ENCODE assay signal across 21 cellular contexts in genomic region chr5:53694520-53695022, GRCh38.
DNase-seq lines count a peak whose midpoint lies in the region; ATAC-seq and TF ChIP-seq lines count a peak whose summit lies in the region.
"Had no signal": no experiment of that assay in that cellular context is flagged by ENCODE, and none has a peak within 500 bp of the region (broad histone marks: within the 10 kb centered on the region; RNA-seq: fewer than 3 reads in every experiment).

No MANE protein-coding gene starts in this region.

- peaks cover 14% of the 10 kb centered on the region; the same call in 1 of the 2 replicates for H3K9me3 ChIP-seq in Karpas-422 (ENCODE audit: low read length)
- peaks cover 57% of the 10 kb centered on the region for H3K9me3 ChIP-seq in endodermal cell (ENCODE audit: control insufficient read depth, low read length)
- H3K9me3 ChIP-seq: Caco-2 had no signal

- H3K79me2 ChIP-seq in GM23338 (replicated peaks; ENCODE audit: insufficient read depth) (no peaks in the 10 kb centered on the region), Karpas-422 (ENCODE audit: low read length) (no peaks in the 10 kb centered on the region)

- no peak overlapping the region for H3K27ac Mint-ChIP-seq in GM23338
- H3K27ac Mint-ChIP-seq in endodermal cell: no peak overlapping the region
- H3K27ac Mint-ChIP-seq: B cell; CD8-positive, alpha-beta T cell; HFFc6 had no signal

- H3K9me2 ChIP-seq in GM23338 (ENCODE audit: insufficient read depth) (no peaks in the 10 kb centered on the region; the same call in 1 of the 2 replicates), Karpas-422 (replicated peaks; ENCODE audit: insufficient read depth, low read length) (no peaks in the 10 kb centered on the region)

- no peaks in the 10 kb centered on the region for H3F3A ChIP-seq in GM23338 (replicated peaks; ENCODE audit: low read depth)

- H3K4me2 ChIP-seq in GM23338 (no peak overlapping the region), Karpas-422 (ENCODE audit: low read depth, low read length, poor library complexity, severe bottlenecking) (no peak overlapping the region)
- H3K4me2 ChIP-seq: BLaER1 had no signal

- H3K27ac ChIP-seq in GM23338 (ENCODE audit: low read depth): no peak overlapping the region
- H3K27ac ChIP-seq in Karpas-422 (ENCODE audit: low read length): no peak overlapping the region
- no peak overlapping the region for H3K27ac ChIP-seq in endodermal cell (ENCODE audit: low read depth, low read length)
- H3K27ac ChIP-seq: 22Rv1, BLaER1, C4-2B had no signal

- H3K4me1 Mint-ChIP-seq in GM23338 (no peaks in the 10 kb centered on the region), endodermal cell (no peaks in the 10 kb centered on the region)
- H3K4me1 Mint-ChIP-seq: B cell; CD4-positive, CD25-positive, alpha-beta regulatory T cell had no signal

- WGBS in endodermal cell (ENCODE audit: insufficient coverage in 1 of 2, insufficient read length in 1 of 2), 2 experiments: no CpG with 5 or more reads among the region's 1 CpG

- H3K4me3 Mint-ChIP-seq in GM23338 (no peak overlapping the region), endodermal cell (no peak overlapping the region)
- H3K4me3 Mint-ChIP-seq: B cell; CD4-positive, CD25-positive, alpha-beta regulatory T cell; CD8-positive, alpha-beta T cell; HFFc6 had no signal

- no peak overlapping the region for H3K4me3 ChIP-seq in GM23338
- H3K4me3 ChIP-seq in Karpas-422 (ENCODE audit: low read length): no peak overlapping the region
- peak overlapping the region; percentile 44 for H3K4me3 ChIP-seq in endodermal cell (ENCODE audit: low read length)
- H3K4me3 ChIP-seq: BLaER1, GM12878 had no signal

- H3K36me3 Mint-ChIP-seq in GM23338 (ENCODE audit: low read depth) (peaks cover 35% of the 10 kb centered on the region; the same call in 2 of the 3 replicates), endodermal cell (ENCODE audit: low read depth) (peaks cover 6% of the 10 kb centered on the region)
- H3K36me3 Mint-ChIP-seq: CD4-positive, CD25-positive, alpha-beta regulatory T cell; CD8-positive, alpha-beta T cell had no signal

- H3K9ac ChIP-seq in Karpas-422 (ENCODE audit: low read length) (no peak overlapping the region), endodermal cell (ENCODE audit: extremely low read depth, low read length, poor library complexity, severe bottlenecking) (no peak overlapping the region)
- H3K9ac ChIP-seq: BLaER1 had no signal

- peaks cover 8% of the 10 kb centered on the region; the same call in 1 of the 2 replicates for H3K36me3 ChIP-seq in GM23338 (ENCODE audit: insufficient read depth)
- H3K36me3 ChIP-seq in Karpas-422 (ENCODE audit: insufficient read depth, low read length): no peaks in the 10 kb centered on the region
- H3K36me3 ChIP-seq in endodermal cell (ENCODE audit: control insufficient read depth, insufficient read depth, low read length): no peaks in the 10 kb centered on the region
- H3K36me3 ChIP-seq: BLaER1 had no signal

- ATAC-seq in GM23338: no peak
- ATAC-seq: CD8-positive, alpha-beta T cell; GM12878 had no signal

- H4K20me1 ChIP-seq in GM23338 (replicated peaks; ENCODE audit: insufficient read depth) (no peaks in the 10 kb centered on the region), Karpas-422 (ENCODE audit: insufficient read depth, low read depth, low read length) (no peaks in the 10 kb centered on the region)
- H4K20me1 ChIP-seq: BLaER1 had no signal

- H3K27me3 ChIP-seq in GM23338 (ENCODE audit: insufficient read depth) (no peaks in the 10 kb centered on the region), Karpas-422 (ENCODE audit: low read length) (no peaks in the 10 kb centered on the region), endodermal cell (ENCODE audit: control insufficient read depth, insufficient read depth, low read length, poor library complexity, severe bottlenecking) (no peaks in the 10 kb centered on the region)
- H3K27me3 ChIP-seq: BLaER1 had no signal

- TF ChIP-seq CTCF in GM23338 (conservative IDR thresholded peaks at IDR 0.05; ENCODE audit: low read depth in 2 of 2) (no peak), endodermal cell (conservative IDR thresholded peaks at IDR 0.05) (no peak)

- DNase-seq in GM23338 (ENCODE audit: low spot score) (peak; percentile 3), Karpas-422 (peak; percentile 26), amniotic epithelial cell (ENCODE audit: low read depth) (peak; percentile 2), endodermal cell (no peak), NCI-H1417 (lab: John Stamatoyannopoulos, UW) (no peak), HUDEP-2 (lab: John Stamatoyannopoulos, UW; ENCODE audit: unreplicated experiment in 76 of 76) (no peak), HK-2 (ENCODE audit: unreplicated experiment) (no peak)
- DNase-seq: Caco-2; CD4-positive, CD25-positive, alpha-beta regulatory T cell; CD8-positive, alpha-beta T cell; DMS79; EL; GDM1; H7; HCEC 1CT; HFFc6 had no signal

- H3K9me3 Mint-ChIP-seq in GM23338 (peaks cover 34% of the 10 kb centered on the region), endodermal cell (peaks cover 57% of the 10 kb centered on the region)

- no peaks in the 10 kb centered on the region for H3K27me3 Mint-ChIP-seq in GM23338 (ENCODE audit: insufficient read depth, low read depth, poor library complexity)
- H3K27me3 Mint-ChIP-seq in endodermal cell (ENCODE audit: insufficient read depth): no peaks in the 10 kb centered on the region
- H3K27me3 Mint-ChIP-seq: B cell; CD4-positive, CD25-positive, alpha-beta regulatory T cell had no signal

- no peaks in the 10 kb centered on the region for H3K4me1 ChIP-seq in GM23338 (ENCODE audit: insufficient read depth)
- no peaks in the 10 kb centered on the region for H3K4me1 ChIP-seq in Karpas-422 (ENCODE audit: low read length)
- H3K4me1 ChIP-seq in endodermal cell (ENCODE audit: control insufficient read depth, insufficient read depth, low read length): no peaks in the 10 kb centered on the region
- H3K4me1 ChIP-seq: BLaER1, Caco-2 had no signal

- H2AFZ ChIP-seq in GM23338: no peak overlapping the region
- no peak overlapping the region for H2AFZ ChIP-seq in Karpas-422 (ENCODE audit: low read length)

TF ChIP-seq in GM23338, 12 proteins besides CTCF, POLR2A, EP300 and RAD21:
- TF ChIP-seq REST (IDR thresholded peaks at IDR 0.05; ENCODE audit: unreplicated experiment) (no peak), EZH2phosphoT487 (IDR thresholded peaks at IDR 0.05; ENCODE audit: unreplicated experiment) (no peak), JUNB (IDR thresholded peaks at IDR 0.05; ENCODE audit: unreplicated experiment) (no peak), ZNF114 (CRISPR knock-in tag; IDR thresholded peaks at IDR 0.05) (no peak), EZH2 (IDR thresholded peaks at IDR 0.05; ENCODE audit: low read depth, unreplicated experiment) (no peak)

Comparison
In these comparisons a context has a peak if more than half of its experiments do, and no peak if none do; other contexts are left out.
1. DNase-seq: peak in GM23338 (single experiment), Karpas-422 (single experiment) and amniotic epithelial cell (single experiment); none in endodermal cell (single experiment), NCI-H1417 (0 of 3), HUDEP-2 (0 of 76) and HK-2 (single experiment).